28 cellular contexts compared by ENCODE assay signal in the genomic region with DNA sequence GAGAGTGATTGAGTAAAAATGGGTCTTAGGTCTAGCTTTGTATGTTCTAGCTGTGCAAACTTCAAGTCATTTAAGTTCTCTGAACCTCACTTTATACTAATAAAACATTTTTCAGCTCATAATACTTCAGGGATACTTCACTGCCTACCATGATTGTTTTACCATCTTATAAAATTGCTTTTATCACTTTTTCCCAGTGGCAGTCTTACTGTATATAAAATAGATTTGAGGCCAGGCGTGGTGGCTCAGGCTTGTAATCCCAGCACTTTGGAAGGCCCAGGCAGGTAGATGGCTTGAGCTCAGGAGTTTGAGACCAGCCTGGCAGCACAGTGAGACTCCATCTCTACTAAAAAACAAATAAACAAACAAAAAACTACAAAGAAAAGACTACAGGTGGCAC. TPM values are rescaled to one million over a fixed set of nuclear protein-coding genes. Genes with fewer than 3 reads are reported as not detected.
"Had no signal": no experiment of that assay in that cellular context is flagged by ENCODE, and none has a peak within 500 bp of the region (broad histone marks: within the 10 kb centered on the region; RNA-seq: fewer than 3 reads in every experiment).

No MANE protein-coding gene starts in this region.

- H3K4me3 ChIP-seq: left lung, lower lobe of right lung, pancreas, prostate gland, sigmoid colon, spleen, suprapubic skin, thoracic aorta, tibial artery, vagina had no signal

- H3K9me3 Mint-ChIP-seq: nephron; neural crest cell; stimulated activated effector memory CD8-positive, alpha-beta T cell treated with anti-CD3 and anti-CD28 coated beads, Interleukin-12 subunit alpha, Interleukin-12 subunit beta, amount 100 ng/mL, for 72 hours had no signal

- H3K4me1 Mint-ChIP-seq: naive thymus-derived CD8-positive, alpha-beta T cell; neural crest cell; stimulated activated effector memory CD8-positive, alpha-beta T cell treated with anti-CD3 and anti-CD28 coated beads, Interleukin-12 subunit alpha, Interleukin-12 subunit beta, amount 100 ng/mL, for 72 hours had no signal

- H3K9me3 ChIP-seq: left lung, lower lobe of right lung, pancreas, prostate gland, sigmoid colon, spleen, suprapubic skin, thoracic aorta, tibial artery, vagina had no signal

- H3K27ac Mint-ChIP-seq: nephron; stimulated activated effector memory CD8-positive, alpha-beta T cell treated with anti-CD3 and anti-CD28 coated beads, Interleukin-12 subunit alpha, Interleukin-12 subunit beta, amount 100 ng/mL, for 72 hours; stimulated activated naive CD8-positive, alpha-beta T cell treated with anti-CD3 and anti-CD28 coated beads, Interleukin-15, Interleukin-2, amounts not matched to agents 100 ng/mL and 50 ng/mL, for 24 hours; type B pancreatic cell had no signal

- H3K27me3 ChIP-seq: left lung, pancreas, sigmoid colon, spleen, suprapubic skin, tibial artery, vagina had no signal

- H3K36me3 Mint-ChIP-seq: stimulated activated effector memory CD8-positive, alpha-beta T cell treated with anti-CD3 and anti-CD28 coated beads, Interleukin-12 subunit alpha, Interleukin-12 subunit beta, amount 100 ng/mL, for 72 hours; type B pancreatic cell had no signal

- H3K36me3 ChIP-seq: left lung, lower lobe of right lung, pancreas, prostate gland, sigmoid colon, spleen, suprapubic skin, thoracic aorta, tibial artery, vagina had no signal

- H3K4me3 Mint-ChIP-seq: naive thymus-derived CD8-positive, alpha-beta T cell; nephron; neural crest cell; stimulated activated effector memory CD8-positive, alpha-beta T cell treated with anti-CD3 and anti-CD28 coated beads, Interleukin-12 subunit alpha, Interleukin-12 subunit beta, amount 100 ng/mL, for 72 hours; stimulated activated naive CD8-positive, alpha-beta T cell treated with anti-CD3 and anti-CD28 coated beads, Interleukin-15, Interleukin-2, amounts not matched to agents 100 ng/mL and 50 ng/mL, for 24 hours; type B pancreatic cell had no signal

- H3K27ac ChIP-seq: left lung, lower lobe of right lung, pancreas, prostate gland, sigmoid colon, spleen, suprapubic skin, tibial artery, vagina had no signal

- H3K4me1 ChIP-seq: prostate gland, suprapubic skin had no signal

- ATAC-seq: left cardiac atrium; left lung; lower lobe of right lung; naive thymus-derived CD8-positive, alpha-beta T cell; pancreas; right cardiac atrium; stimulated activated effector memory CD8-positive, alpha-beta T cell treated with anti-CD3 and anti-CD28 coated beads, Interleukin-12 subunit alpha, Interleukin-12 subunit beta, amount 100 ng/mL, for 72 hours had no signal

- DNase-seq: hippocampal formation; kidney glomerular epithelial cell; left cardiac atrium; left lung; lower lobe of right lung; mammary epithelial cell; mesenchymal stem cell; naive thymus-derived CD8-positive, alpha-beta T cell; nucleus accumbens; pancreas; posterior cingulate gyrus; retina; right cardiac atrium; sigmoid colon; spleen; stimulated activated CD4-positive, alpha-beta T cell treated with anti-CD3 and anti-CD28 coated beads, Interleukin-4, amount 100 ng/mL, for 24 hours; stimulated activated naive CD4-positive, alpha-beta T cell; tibial artery had no signal

- H3K27me3 Mint-ChIP-seq: naive thymus-derived CD8-positive, alpha-beta T cell; stimulated activated naive CD8-positive, alpha-beta T cell treated with anti-CD3 and anti-CD28 coated beads, Interleukin-15, Interleukin-2, amounts not matched to agents 100 ng/mL and 50 ng/mL, for 24 hours; type B pancreatic cell had no signal

RNA-seq across cellular contexts. Expression of gene FGL2, which starts 17.4 kb away (rescaled TPM):
- total RNA-seq: neural crest cell had no signal
- polyA plus RNA-seq: keratinocyte had no signal
